In the genomic region with DNA sequence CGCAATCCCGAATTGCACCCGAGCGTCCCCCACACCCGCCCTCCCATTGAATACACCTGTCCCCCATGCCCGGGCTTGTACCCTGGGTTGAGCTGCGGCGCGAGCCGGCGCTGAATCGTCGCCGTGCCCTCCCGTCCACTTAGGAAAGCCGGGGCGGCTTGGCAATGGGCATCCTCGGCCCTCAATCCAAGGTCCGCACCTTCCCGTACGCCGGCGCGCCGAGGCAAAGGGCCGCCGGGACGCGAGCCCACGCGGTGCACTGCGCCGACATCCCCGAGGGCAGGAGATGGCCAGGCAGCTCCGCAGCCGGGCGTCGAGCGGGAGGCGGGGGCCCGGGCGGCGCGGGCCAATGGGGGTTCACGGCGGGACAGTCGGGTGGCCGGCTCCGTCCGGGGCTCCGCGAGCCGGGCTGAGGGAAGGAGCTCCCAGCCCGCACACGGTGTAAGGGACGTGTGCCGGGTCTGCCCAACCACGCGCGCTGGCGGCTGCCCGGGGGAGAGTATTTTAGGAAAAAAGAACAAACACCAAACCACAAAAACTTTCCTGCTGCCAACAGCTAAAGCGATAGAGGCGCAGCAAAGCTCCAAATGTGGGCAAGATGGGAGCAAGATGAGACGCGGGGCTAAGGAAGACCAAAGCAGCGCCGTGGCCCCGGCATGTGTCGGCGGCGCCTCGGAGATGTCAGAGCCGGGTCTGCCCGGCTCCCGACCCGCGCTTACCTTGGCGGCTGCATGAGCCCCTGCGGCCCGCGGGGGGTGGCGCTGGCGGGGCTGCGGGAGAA, we compare ENCODE assay signal across 8 cellular contexts. TPM values are rescaled to one million over a fixed set of nuclear protein-coding genes. Genes with fewer than 3 reads are reported as not detected.
DNase-seq lines count a peak whose midpoint lies in the region; ATAC-seq and TF ChIP-seq lines count a peak whose summit lies in the region.

No MANE protein-coding gene starts in this region.

- H2BK120ac ChIP-seq in IMR-90 (ENCODE audit: low read depth, low read length) = no peak overlapping the region

- H3K9me3 ChIP-seq in IMR-90 (ENCODE audit: control insufficient read depth, insufficient read depth, low read length) = no peaks in the 10 kb centered on the region

- H4K5ac ChIP-seq in IMR-90 (ENCODE audit: low read depth, low read length) = no peak overlapping the region

- no peak overlapping the region for H2AK9ac ChIP-seq in IMR-90 (replicated peaks; ENCODE audit: low read depth, low read length, poor library complexity)

- H2BK5ac ChIP-seq in IMR-90 (ENCODE audit: low read depth, low read length, poor library complexity, severe bottlenecking) = no peak overlapping the region

- H3K27me3 ChIP-seq in IMR-90 (ENCODE audit: control insufficient read depth, insufficient read depth, low read length) = peaks cover 56% of the 10 kb centered on the region

- peak; percentile 69 for DNase-seq in activated CD8-positive, alpha-beta memory T cell treated with anti-CD3 and anti-CD28 coated beads for 24 hours
- no peak for DNase-seq in activated CD8-positive, alpha-beta memory T cell treated with anti-CD3 and anti-CD28 coated beads, Interleukin-2, amount 50 U/mL, for 4 hours
- DNase-seq in IMR-90 (no peak), left cardiac atrium (no peak), sciatic nerve (ENCODE audit: low spot score) (no peak), AML-193 (lab: John Stamatoyannopoulos, UW) (no peak), SKM-1 (lab: John Stamatoyannopoulos, UW; ENCODE audit: unreplicated experiment) (no peak)
- peak; percentile 29 to 33 for DNase-seq in activated T-cell treated with anti-CD3 and anti-CD28 coated beads, Interleukin-2, amount 50 U/mL, for 72 hours

- H3K4me3 Mint-ChIP-seq in activated T-cell treated with anti-CD3 and anti-CD28 coated beads, Interleukin-2, amount 50 U/mL, for 72 hours = peak overlapping the region; percentile 88 to 98

- in situ Hi-C loops in IMR-90 (cut with MboI; ENCODE audit: low sequenced_read_pairs) = no loop called here

- whole genome bisulfite sequencing in IMR-90 (ENCODE audit: extremely low coverage in 2 of 2, insufficient read length in 1 of 2), 2 experiments = 1% methylated on average over 35 of the region's 85 CpGs; no CpG with 5 or more reads in 1 of the 2 experiments

- peaks cover 0 to 2% of the 10 kb centered on the region in 2 donors for H3K36me3 Mint-ChIP-seq in activated T-cell treated with anti-CD3 and anti-CD28 coated beads, Interleukin-2, amount 50 U/mL, for 72 hours (ENCODE audit: insufficient read depth in 2 of 2)

- no peak overlapping the region for H2BK20ac ChIP-seq in IMR-90 (ENCODE audit: low read depth, low read length)

- H3K4me1 Mint-ChIP-seq in activated T-cell treated with anti-CD3 and anti-CD28 coated beads, Interleukin-2, amount 50 U/mL, for 72 hours (ENCODE audit: low read depth) = peaks cover 7% of the 10 kb centered on the region

- CTCF ChIA-PET in IMR-90 (lab: Yijun Ruan, JAX) = interaction anchor here (1.1 to 1.5 kb wide), 4 partner anchors 11 to 1032 kb away, joined by 3 to 6 read pairs (median 4); no protein-coding TSS in a partner anchor

- no peaks in the 10 kb centered on the region for H3K9me1 ChIP-seq in IMR-90 (ENCODE audit: insufficient read depth, low read length)

- no TSS peak for BruUV-seq in IMR-90 (replicated peaks; lab: Mats Ljungman, UMichigan)

- intact Hi-C loops in IMR-90 (cut with micrococcal nuclease) = no loop called here
- intact Hi-C loops in left cardiac atrium (cut with DNase I) = loop anchor here (5.0 kb wide), 3 partner anchors 56 to 529 kb away; no protein-coding TSS in a partner anchor
- intact Hi-C loops in sciatic nerve (cut with DNase I) = no loop called here

- H3K4me2 ChIP-seq in IMR-90 (ENCODE audit: low read depth, low read length) = peak overlapping the region; percentile 60; the same call in 1 of the 2 replicates

- H2AK5ac ChIP-seq in IMR-90 (ENCODE audit: low read depth, low read length) = no peak overlapping the region

- dilution Hi-C loops in IMR-90 (cut with HindIII; ENCODE audit: low sequenced_read_pairs, unreplicated experiment) = no loop called here

- no peaks in the 10 kb centered on the region for H3K36me3 ChIP-seq in IMR-90 (ENCODE audit: control insufficient read depth, insufficient read depth, low read length)

- H3K79me1 ChIP-seq in IMR-90 (ENCODE audit: low read depth in 1 of 2, low read length in 2 of 2) = no peaks in the 10 kb centered on the region

- no peak overlapping the region for H2BK15ac ChIP-seq in IMR-90 (ENCODE audit: low read depth, low read length)

- H2AFZ ChIP-seq in IMR-90 (replicated peaks; ENCODE audit: low read length, poor library complexity) = peak overlapping the region; percentile 75

- no peak overlapping the region for H3K27ac Mint-ChIP-seq in activated T-cell treated with anti-CD3 and anti-CD28 coated beads, Interleukin-2, amount 50 U/mL, for 72 hours

- no peak for TF ChIP-seq RAD21 in IMR-90 (IDR thresholded peaks at IDR 0.05; ENCODE audit: low read length)

- POLR2A ChIA-PET in IMR-90 (lab: Charles Lee; ENCODE audit: unreplicated experiment) = no interaction called here

- H4K20me1 ChIP-seq in IMR-90 (ENCODE audit: insufficient read depth, low read length) = no peaks in the 10 kb centered on the region

- TF ChIP-seq CTCF in IMR-90 (conservative IDR thresholded peaks at IDR 0.05; ENCODE audit: low read depth, low read length) = no peak

- ATAC-seq in IMR-90 (ENCODE audit: low read depth) (peak; percentile 66), left cardiac atrium (peak; percentile 61 to 82), sciatic nerve (peak; percentile 44)
- peak; percentile 69 to 74 for ATAC-seq in activated T-cell treated with anti-CD3 and anti-CD28 coated beads, Interleukin-2, amount 50 U/mL, for 72 hours (replicated peaks in 1 of 2)

- no peak overlapping the region for H3K18ac ChIP-seq in IMR-90 (ENCODE audit: low read depth, low read length)

- no peak overlapping the region for H4K8ac ChIP-seq in IMR-90 (ENCODE audit: low read depth in 2 of 2, low read length in 2 of 2)

- no peak overlapping the region for H3K56ac ChIP-seq in IMR-90 (ENCODE audit: extremely low read depth, insufficient read depth, low read length)

- H3K23ac ChIP-seq in IMR-90 (ENCODE audit: low read depth, low read length) = no peak overlapping the region

- H3K4me3 ChIP-seq in IMR-90 (ENCODE audit: insufficient read depth, low read depth, low read length) = no peak overlapping the region

- no peak overlapping the region for H3K14ac ChIP-seq in IMR-90 (replicated peaks; ENCODE audit: low read depth, low read length)

- no peaks in the 10 kb centered on the region for H3K9me3 Mint-ChIP-seq in activated T-cell treated with anti-CD3 and anti-CD28 coated beads, Interleukin-2, amount 50 U/mL, for 72 hours

- TF ChIP-seq POLR2A in IMR-90 (IDR thresholded peaks at IDR 0.05; ENCODE audit: low read depth, low read length) = no peak

- no peak overlapping the region for H3K27ac ChIP-seq in IMR-90 (ENCODE audit: insufficient read depth, low read length)

- no peak overlapping the region for H4K91ac ChIP-seq in IMR-90 (ENCODE audit: insufficient read depth, low read depth, low read length)

- peaks cover 56% of the 10 kb centered on the region for H3K27me3 Mint-ChIP-seq in activated T-cell treated with anti-CD3 and anti-CD28 coated beads, Interleukin-2, amount 50 U/mL, for 72 hours (ENCODE audit: low read depth)

- no peaks in the 10 kb centered on the region for H3K4me1 ChIP-seq in IMR-90 (ENCODE audit: control insufficient read depth, insufficient read depth, low read length)

- no peak overlapping the region for H3K4ac ChIP-seq in IMR-90 (ENCODE audit: low read depth, low read length)

- no peak overlapping the region for H3K9ac ChIP-seq in IMR-90 (ENCODE audit: low read depth, low read length)

TF ChIP-seq in IMR-90, 13 proteins besides CTCF, POLR2A, EP300 and RAD21:
- TF ChIP-seq BHLHE40 (IDR thresholded peaks at IDR 0.05; ENCODE audit: low read depth, low read length) = no peak

RNA-seq across cellular contexts. Expression of gene RGMA, which starts 0.6 kb away (rescaled TPM):
- 0.18 TPM in 1 of 2 replicates, not detected in the other for total RNA-seq in IMR-90 (2012; rRNA removed)
- 0.23 and 0.26 TPM in 2 replicates for polyA plus RNA-seq in IMR-90 (2012; rRNA removed)
- 0.31 and 0.34 TPM in 2 replicates for polyA plus RNA-seq in IMR-90 (2012; cell fraction: cytosol; rRNA removed)
- 0.09 and 0.21 TPM in 2 replicates for polyA plus RNA-seq in IMR-90 (2012; cell fraction: nucleus; rRNA removed; ENCODE audit: low replicate concordance)
- 1 to 10 TPM in 1 of 2 donors, under 1 TPM in 1; 0.53 to 1.7 TPM for total RNA-seq in activated T-cell treated with anti-CD3 and anti-CD28 coated beads, Interleukin-2, amount 50 U/mL, for 72 hours
- total RNA-seq in left cardiac atrium = 10 to 100 TPM; 10.2 to 18.4 TPM
- 47.1 TPM for total RNA-seq in sciatic nerve

Comparison
In these comparisons a context has a peak if more than half of its experiments do, and no peak if none do; other contexts are left out.
1. DNase-seq: peak in activated CD8-positive, alpha-beta memory T cell treated with anti-CD3 and anti-CD28 coated beads for 24 hours (single experiment) and activated T-cell treated with anti-CD3 and anti-CD28 coated beads, Interleukin-2, amount 50 U/mL, for 72 hours (2 of 2); none in activated CD8-positive, alpha-beta memory T cell treated with anti-CD3 and anti-CD28 coated beads, Interleukin-2, amount 50 U/mL, for 4 hours (single experiment), IMR-90 (single experiment), left cardiac atrium (single experiment), sciatic nerve (single experiment), AML-193 (0 of 2) and SKM-1 (single experiment).
2. intact Hi-C loops: an anchor here in left cardiac atrium (5.0 kb wide); none called in IMR-90 and sciatic nerve.
3. Peak in every context shown above with its lines, with median percentiles within 50 percentile points of each other: ATAC-seq.